In the genomic region with DNA sequence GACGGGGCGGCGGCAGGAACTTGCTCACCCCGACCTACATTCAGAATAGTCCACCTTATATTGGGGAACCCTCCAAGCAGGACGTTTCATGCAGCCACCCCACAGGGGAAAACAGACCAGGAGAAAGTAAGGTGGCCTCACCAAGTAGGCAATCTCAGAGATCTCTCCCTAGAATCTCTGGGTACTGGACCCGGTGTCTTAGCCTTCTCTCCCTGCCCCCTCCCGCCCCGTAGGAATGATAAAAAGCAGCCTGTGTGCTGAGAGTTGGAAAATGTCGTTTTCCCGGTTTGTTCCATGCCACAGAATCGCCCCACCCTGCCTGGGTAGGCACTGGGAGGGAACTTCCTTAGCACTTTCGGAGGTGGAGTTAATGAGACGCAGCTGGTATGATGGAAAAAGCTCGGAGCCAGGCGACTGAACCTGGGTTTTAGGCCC, we compare ENCODE assay signal across 1 cellular context.
TF ChIP-seq lines count a peak whose summit lies in the region.

No MANE protein-coding gene starts in this region.

TF ChIP-seq in HEK293, 187 proteins besides CTCF, POLR2A, EP300 and RAD21 (continued from another document):
- TF ChIP-seq, protein P1, sequence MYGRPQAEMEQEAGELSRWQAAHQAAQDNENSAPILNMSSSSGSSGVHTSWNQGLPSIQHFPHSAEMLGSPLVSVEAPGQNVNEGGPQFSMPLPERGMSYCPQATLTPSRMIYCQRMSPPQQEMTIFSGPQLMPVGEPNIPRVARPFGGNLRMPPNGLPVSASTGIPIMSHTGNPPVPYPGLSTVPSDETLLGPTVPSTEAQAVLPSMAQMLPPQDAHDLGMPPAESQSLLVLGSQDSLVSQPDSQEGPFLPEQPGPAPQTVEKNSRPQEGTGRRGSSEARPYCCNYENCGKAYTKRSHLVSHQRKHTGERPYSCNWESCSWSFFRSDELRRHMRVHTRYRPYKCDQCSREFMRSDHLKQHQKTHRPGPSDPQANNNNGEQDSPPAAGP (tag by site-specific recombination; IDR thresholded peaks at IDR 0.05): 0 out of 2 replicates have a peak, but pooled peaks have one; percentile 12
- TF ChIP-seq ZNF2 (tag by site-specific recombination; IDR thresholded peaks at IDR 0.05) (peak; percentile 71; the same call in 1 of the 2 replicates), ZXDB (tag by site-specific recombination; IDR thresholded peaks at IDR 0.05) (peak; percentile 19; the same call in 1 of the 2 replicates), ZNF600 (tag by site-specific recombination; IDR thresholded peaks at IDR 0.05) (peak; percentile 87), ZFP37 (tag by site-specific recombination; IDR thresholded peaks at IDR 0.05) (peak; percentile 68; the same call in 1 of the 2 replicates), ZBTB20 (tag by site-specific recombination; IDR thresholded peaks at IDR 0.05) (peak; percentile 61; the same call in 1 of the 2 replicates), SP2 (tag by site-specific recombination; IDR thresholded peaks at IDR 0.05) (peak; percentile 63), ZNF473 (tag by site-specific recombination; IDR thresholded peaks at IDR 0.05) (no peak), ZNF394 (tag by site-specific recombination; IDR thresholded peaks at IDR 0.05; ENCODE audit: borderline replicate concordance) (0 out of 2 replicates have a peak, but pooled peaks have one; percentile 3), ZNF174 (tag by site-specific recombination; IDR thresholded peaks at IDR 0.05) (no peak), ZBTB21 (tag by site-specific recombination; IDR thresholded peaks at IDR 0.05) (no peak), ZNF341 (tag by site-specific recombination; IDR thresholded peaks at IDR 0.05; ENCODE audit: low read depth) (peak; percentile 48; the same call in 1 of the 2 replicates), ZNF558 (tag by site-specific recombination; IDR thresholded peaks at IDR 0.05) (0 out of 2 replicates have a peak, but pooled peaks have one; percentile 7), WT1 (tag by site-specific recombination; IDR thresholded peaks at IDR 0.05) (peak; percentile 6; the same call in 1 of the 2 replicates), ZNF426 (tag by site-specific recombination; IDR thresholded peaks at IDR 0.05) (no peak), ZIC2 (tag by site-specific recombination; IDR thresholded peaks at IDR 0.05) (no peak), IKZF3 (tag by site-specific recombination; IDR thresholded peaks at IDR 0.05) (peak; percentile 56; the same call in 1 of the 2 replicates), ZNF555 (tag by site-specific recombination; conservative IDR thresholded peaks at IDR 0.05) (no peak), KLF1 (tag by site-specific recombination; IDR thresholded peaks at IDR 0.05) (peak; percentile 36; the same call in 1 of the 2 replicates), ZNF16 (tag by site-specific recombination; IDR thresholded peaks at IDR 0.05; ENCODE audit: low read depth) (no peak), ZEB2 (tag by site-specific recombination; IDR thresholded peaks at IDR 0.05) (peak; percentile 17; the same call in 1 of the 2 replicates), PRDM1 (tag by site-specific recombination; IDR thresholded peaks at IDR 0.05) (peak; percentile 79), SP3 (tag by site-specific recombination; IDR thresholded peaks at IDR 0.05) (peak; percentile 26; the same call in 1 of the 2 replicates), ZSCAN30 (tag by site-specific recombination; IDR thresholded peaks at IDR 0.05) (0 out of 2 replicates have a peak, but pooled peaks have one; percentile 11), ZNF202 (tag by site-specific recombination; IDR thresholded peaks at IDR 0.05; ENCODE audit: borderline replicate concordance) (no peak), ZNF76 (tag by site-specific recombination; IDR thresholded peaks at IDR 0.05; ENCODE audit: borderline replicate concordance, low read depth) (no peak), ZBTB17 (tag by site-specific recombination; IDR thresholded peaks at IDR 0.05) (peak; percentile 42; the same call in 1 of the 2 replicates), ZNF266 (tag by site-specific recombination; IDR thresholded peaks at IDR 0.05; ENCODE audit: low read depth) (no peak)
- TF ChIP-seq, protein P2, sequence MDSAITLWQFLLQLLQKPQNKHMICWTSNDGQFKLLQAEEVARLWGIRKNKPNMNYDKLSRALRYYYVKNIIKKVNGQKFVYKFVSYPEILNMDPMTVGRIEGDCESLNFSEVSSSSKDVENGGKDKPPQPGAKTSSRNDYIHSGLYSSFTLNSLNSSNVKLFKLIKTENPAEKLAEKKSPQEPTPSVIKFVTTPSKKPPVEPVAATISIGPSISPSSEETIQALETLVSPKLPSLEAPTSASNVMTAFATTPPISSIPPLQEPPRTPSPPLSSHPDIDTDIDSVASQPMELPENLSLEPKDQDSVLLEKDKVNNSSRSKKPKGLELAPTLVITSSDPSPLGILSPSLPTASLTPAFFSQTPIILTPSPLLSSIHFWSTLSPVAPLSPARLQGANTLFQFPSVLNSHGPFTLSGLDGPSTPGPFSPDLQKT (IDR thresholded peaks at IDR 0.05; ENCODE audit: borderline replicate concordance, low read depth, low read length): no peak
- TF ChIP-seq, protein P3, sequence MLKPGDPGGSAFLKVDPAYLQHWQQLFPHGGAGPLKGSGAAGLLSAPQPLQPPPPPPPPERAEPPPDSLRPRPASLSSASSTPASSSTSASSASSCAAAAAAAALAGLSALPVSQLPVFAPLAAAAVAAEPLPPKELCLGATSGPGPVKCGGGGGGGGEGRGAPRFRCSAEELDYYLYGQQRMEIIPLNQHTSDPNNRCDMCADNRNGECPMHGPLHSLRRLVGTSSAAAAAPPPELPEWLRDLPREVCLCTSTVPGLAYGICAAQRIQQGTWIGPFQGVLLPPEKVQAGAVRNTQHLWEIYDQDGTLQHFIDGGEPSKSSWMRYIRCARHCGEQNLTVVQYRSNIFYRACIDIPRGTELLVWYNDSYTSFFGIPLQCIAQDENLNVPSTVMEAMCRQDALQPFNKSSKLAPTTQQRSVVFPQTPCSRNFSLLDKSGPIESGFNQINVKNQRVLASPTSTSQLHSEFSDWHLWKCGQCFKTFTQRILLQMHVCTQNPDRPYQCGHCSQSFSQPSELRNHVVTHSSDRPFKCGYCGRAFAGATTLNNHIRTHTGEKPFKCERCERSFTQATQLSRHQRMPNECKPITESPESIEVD (tag by site-specific recombination; IDR thresholded peaks at IDR 0.05): 0 out of 2 replicates have a peak, but pooled peaks have one; percentile 26
- TF ChIP-seq, protein P4, sequence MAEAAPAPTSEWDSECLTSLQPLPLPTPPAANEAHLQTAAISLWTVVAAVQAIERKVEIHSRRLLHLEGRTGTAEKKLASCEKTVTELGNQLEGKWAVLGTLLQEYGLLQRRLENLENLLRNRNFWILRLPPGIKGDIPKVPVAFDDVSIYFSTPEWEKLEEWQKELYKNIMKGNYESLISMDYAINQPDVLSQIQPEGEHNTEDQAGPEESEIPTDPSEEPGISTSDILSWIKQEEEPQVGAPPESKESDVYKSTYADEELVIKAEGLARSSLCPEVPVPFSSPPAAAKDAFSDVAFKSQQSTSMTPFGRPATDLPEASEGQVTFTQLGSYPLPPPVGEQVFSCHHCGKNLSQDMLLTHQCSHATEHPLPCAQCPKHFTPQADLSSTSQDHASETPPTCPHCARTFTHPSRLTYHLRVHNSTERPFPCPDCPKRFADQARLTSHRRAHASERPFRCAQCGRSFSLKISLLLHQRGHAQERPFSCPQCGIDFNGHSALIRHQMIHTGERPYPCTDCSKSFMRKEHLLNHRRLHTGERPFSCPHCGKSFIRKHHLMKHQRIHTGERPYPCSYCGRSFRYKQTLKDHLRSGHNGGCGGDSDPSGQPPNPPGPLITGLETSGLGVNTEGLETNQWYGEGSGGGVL (tag by site-specific recombination; IDR thresholded peaks at IDR 0.05): 0 out of 2 replicates have a peak, but pooled peaks have one; percentile 42
- TF ChIP-seq, protein P5, sequence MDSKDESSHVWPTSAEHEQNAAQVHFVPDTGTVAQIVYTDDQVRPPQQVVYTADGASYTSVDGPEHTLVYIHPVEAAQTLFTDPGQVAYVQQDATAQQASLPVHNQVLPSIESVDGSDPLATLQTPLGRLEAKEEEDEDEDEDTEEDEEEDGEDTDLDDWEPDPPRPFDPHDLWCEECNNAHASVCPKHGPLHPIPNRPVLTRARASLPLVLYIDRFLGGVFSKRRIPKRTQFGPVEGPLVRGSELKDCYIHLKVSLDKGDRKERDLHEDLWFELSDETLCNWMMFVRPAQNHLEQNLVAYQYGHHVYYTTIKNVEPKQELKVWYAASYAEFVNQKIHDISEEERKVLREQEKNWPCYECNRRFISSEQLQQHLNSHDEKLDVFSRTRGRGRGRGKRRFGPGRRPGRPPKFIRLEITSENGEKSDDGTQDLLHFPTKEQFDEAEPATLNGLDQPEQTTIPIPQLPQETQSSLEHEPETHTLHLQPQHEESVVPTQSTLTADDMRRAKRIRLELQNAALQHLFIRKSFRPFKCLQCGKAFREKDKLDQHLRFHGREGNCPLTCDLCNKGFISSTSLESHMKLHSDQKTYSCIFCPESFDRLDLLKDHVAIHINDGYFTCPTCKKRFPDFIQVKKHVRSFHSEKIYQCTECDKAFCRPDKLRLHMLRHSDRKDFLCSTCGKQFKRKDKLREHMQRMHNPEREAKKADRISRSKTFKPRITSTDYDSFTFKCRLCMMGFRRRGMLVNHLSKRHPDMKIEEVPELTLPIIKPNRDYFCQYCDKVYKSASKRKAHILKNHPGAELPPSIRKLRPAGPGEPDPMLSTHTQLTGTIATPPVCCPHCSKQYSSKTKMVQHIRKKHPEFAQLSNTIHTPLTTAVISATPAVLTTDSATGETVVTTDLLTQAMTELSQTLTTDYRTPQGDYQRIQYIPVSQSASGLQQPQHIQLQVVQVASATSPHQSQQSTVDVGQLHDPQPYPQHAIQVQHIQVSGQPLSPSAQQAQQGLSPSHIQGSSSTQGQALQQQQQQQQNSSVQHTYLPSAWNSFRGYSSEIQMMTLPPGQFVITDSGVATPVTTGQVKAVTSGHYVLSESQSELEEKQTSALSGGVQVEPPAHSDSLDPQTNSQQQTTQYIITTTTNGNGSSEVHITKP (tag by site-specific recombination; IDR thresholded peaks at IDR 0.05): peak; percentile 96
TF ChIP-seq in HEK293: peak in this region for 23.
